2 cellular contexts compared by ENCODE assay signal in the genomic region with DNA sequence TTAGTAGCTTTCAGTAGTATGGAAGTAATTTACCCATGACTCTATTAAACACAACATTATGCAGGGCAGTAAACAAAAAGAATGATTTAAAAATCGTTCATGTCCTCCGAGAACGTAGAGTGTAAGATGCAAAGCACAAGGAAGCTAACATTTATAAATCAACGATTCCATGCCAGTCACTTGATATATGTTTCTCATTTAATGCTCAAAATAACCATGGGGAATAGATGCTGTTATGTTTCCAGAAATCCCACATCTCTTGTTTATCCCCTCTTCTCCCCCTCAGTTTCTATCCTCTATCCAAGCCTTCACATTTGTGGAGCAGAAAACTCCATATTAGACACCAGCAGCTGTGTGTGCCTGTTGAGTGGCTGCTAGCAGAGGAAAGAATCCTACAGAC.
TF ChIP-seq lines count a peak whose summit lies in the region.

No MANE protein-coding gene starts in this region.

TF ChIP-seq in HEK293, 187 proteins besides CTCF, POLR2A, EP300 and RAD21:
- TF ChIP-seq ZNF664 (tag by site-specific recombination; IDR thresholded peaks at IDR 0.05), result peak; percentile 28; the same call in 1 of the 2 replicates
- TF ChIP-seq SP7 (tag by site-specific recombination; IDR thresholded peaks at IDR 0.05), result no peak
TF ChIP-seq in HEK293: peak in this region for 1.

TF ChIP-seq in K562, 482 proteins besides CTCF, POLR2A, EP300 and RAD21:
- TF ChIP-seq BMI1 (IDR thresholded peaks at IDR 0.05; ENCODE audit: low read length) (peak; percentile 72), ZNF280A (IDR thresholded peaks at IDR 0.05; ENCODE audit: low read depth, partially characterized antibody) (no peak), ELK3 (CRISPR knock-in tag; IDR thresholded peaks at IDR 0.05) (no peak), ZBTB9 (CRISPR knock-in tag; IDR thresholded peaks at IDR 0.05) (no peak), ERF (CRISPR knock-in tag; IDR thresholded peaks at IDR 0.05) (no peak), NCOA2 (IDR thresholded peaks at IDR 0.05; ENCODE audit: partially characterized antibody in 2 of 2) (no peak), KDM4B (IDR thresholded peaks at IDR 0.05; ENCODE audit: borderline replicate concordance in 2 of 2, low read depth in 1 of 2) (no peak), REST (CRISPR knock-in tag; IDR thresholded peaks at IDR 0.05; ENCODE audit: low read depth) (no peak), ARID4B (CRISPR knock-in tag; IDR thresholded peaks at IDR 0.05) (no peak), SAFB2 (IDR thresholded peaks at IDR 0.05; ENCODE audit: borderline replicate concordance, low read depth, low read length, severe bottlenecking) (no peak), ZFP1 (CRISPR knock-in tag; IDR thresholded peaks at IDR 0.05) (no peak), GATAD2A (IDR thresholded peaks at IDR 0.05) (no peak), RNF2 (IDR thresholded peaks at IDR 0.05) (peak; percentile 67; the same call in 1 of the 2 replicates), ZNF143 (CRISPR knock-in tag; IDR thresholded peaks at IDR 0.05) (no peak), POLR2G (IDR thresholded peaks at IDR 0.05; ENCODE audit: low read depth, low read length) (no peak), CBX8 (IDR thresholded peaks at IDR 0.05; ENCODE audit: borderline replicate concordance, extremely low read depth, low read depth, low read length, poor library complexity, severe bottlenecking) (peak; percentile 98), HNRNPK (IDR thresholded peaks at IDR 0.05; ENCODE audit: low read depth, low read length, poor library complexity, severe bottlenecking) (no peak), ZFP36 (IDR thresholded peaks at IDR 0.05; ENCODE audit: low read depth, low read length, partially characterized antibody) (peak; percentile 50), CBX2 (IDR thresholded peaks at IDR 0.05; ENCODE audit: insufficient read depth, low read length, poor library complexity, severe bottlenecking) (peak; percentile 35)
